36 cellular contexts compared by ENCODE assay signal in the genomic region with DNA sequence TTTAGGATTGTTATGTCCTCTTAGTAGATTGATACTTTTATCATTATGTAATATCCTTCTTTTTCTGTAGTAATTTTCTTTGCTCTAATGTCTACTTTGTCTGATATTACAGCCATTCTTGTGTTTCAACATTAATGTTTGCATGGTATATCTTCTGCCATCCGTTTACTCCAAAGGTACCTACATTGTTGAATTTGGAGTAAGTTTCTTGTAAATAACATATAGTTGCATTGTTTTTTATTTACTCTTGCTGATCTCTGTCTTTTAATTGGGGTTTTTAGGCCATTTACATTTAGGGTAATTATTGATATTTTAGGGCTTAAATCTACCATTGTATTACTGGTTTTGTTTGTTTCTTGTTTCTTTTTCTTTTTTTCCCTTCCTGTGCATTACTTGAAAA.
"Had no signal": no experiment of that assay in that cellular context is flagged by ENCODE, and none has a peak within 500 bp of the region (broad histone marks: within the 10 kb centered on the region; RNA-seq: fewer than 3 reads in every experiment).

No MANE protein-coding gene starts in this region.

- H3K36me3 Mint-ChIP-seq: activated CD8-positive, alpha-beta memory T cell treated with anti-CD3 and anti-CD28 coated beads, Interleukin-2, amount 10 ng/mL, durations not matched to agents 7 days and 5 days; activated naive CD4-positive, alpha-beta T cell treated with anti-CD3 and anti-CD28 coated beads, Interleukin-2, amount 10 ng/mL, durations not matched to agents 7 days and 5 days; activated naive CD4-positive, alpha-beta T cell treated with anti-CD3 and anti-CD28 coated beads, Interleukin-2, amount 50 U/mL, for 24 hours; brain had no signal

- DNase-seq: activated B cell treated with CpG ODN at 0.5 μM for 24 hours; activated CD4-positive, alpha-beta memory T cell treated with anti-CD3 and anti-CD28 coated beads for 36 hours; activated CD4-positive, alpha-beta T cell treated with anti-CD3 and anti-CD28 coated beads for 4 hours; activated CD4-positive, alpha-beta T cell treated with anti-CD3 and anti-CD28 coated beads, Interleukin-2, amount 10 ng/mL, durations not matched to agents 24 days and 14 days; activated CD4-positive, alpha-beta T cell treated with anti-CD3 and anti-CD28 coated beads, Interleukin-2, amount 50 U/mL, for 1 hour; activated CD4-positive, alpha-beta T cell treated with anti-CD3 and anti-CD28 coated beads, Interleukin-2, amount 50 U/mL, for 4 hours; activated CD4-positive, CD25-positive, alpha-beta regulatory T cell treated with anti-CD3 and anti-CD28 coated beads, Interleukin-2, amount 50 U/mL, for 72 hours; activated CD8-positive, alpha-beta memory T cell treated with anti-CD3 and anti-CD28 coated beads for 24 hours; activated CD8-positive, alpha-beta memory T cell treated with anti-CD3 and anti-CD28 coated beads, Interleukin-2, amount 10 ng/mL, durations not matched to agents 7 days and 5 days; activated CD8-positive, alpha-beta memory T cell treated with anti-CD3 and anti-CD28 coated beads, Interleukin-2, amount 50 U/mL, for 48 hours; activated CD8-positive, alpha-beta T cell treated with anti-CD3 and anti-CD28 coated beads, Interleukin-2, amount 10 ng/mL, durations not matched to agents 7 days and 5 days; activated effector memory CD4-positive, alpha-beta T cell treated with Interleukin-2 at 50 U/mL for 16 hours; activated gamma-delta T cell; activated naive CD4-positive, alpha-beta T cell treated with anti-CD3 and anti-CD28 coated beads, Interleukin-2, amount 10 ng/mL, durations not matched to agents 7 days and 5 days; activated naive CD4-positive, alpha-beta T cell treated with Interleukin-2 at 50 U/mL for 16 hours; activated naive CD8-positive, alpha-beta T cell treated with anti-CD3 and anti-CD28 coated beads, Interleukin-2, amount 10 ng/mL, durations not matched to agents 7 days and 5 days; activated naive CD8-positive, alpha-beta T cell treated with anti-CD3 and anti-CD28 coated beads, Interleukin-2, amount 50 U/mL, for 24 hours; activated T-cell treated with anti-CD3 and anti-CD28 coated beads, Interleukin-2, amount 50 U/mL, for 24 hours; activated T-cell treated with anti-CD3 and anti-CD28 coated beads, Interleukin-2, amount 50 U/mL, for 48 hours; amygdala; anterior cingulate cortex; caudate nucleus; cerebellar nuclear complex; colonic mucosa; T-helper 2 cell; T-helper 9 cell had no signal

- H3K4me1 Mint-ChIP-seq: activated B cell treated with CpG ODN at 0.5 μM for 24 hours; activated naive CD4-positive, alpha-beta T cell treated with anti-CD3 and anti-CD28 coated beads, Interleukin-2, amount 10 ng/mL, durations not matched to agents 7 days and 5 days; activated naive CD4-positive, alpha-beta T cell treated with anti-CD3 and anti-CD28 coated beads, Interleukin-2, amount 50 U/mL, for 24 hours; activated naive CD8-positive, alpha-beta T cell treated with anti-CD3 and anti-CD28 coated beads, Interleukin-2, amount 10 ng/mL, durations not matched to agents 7 days and 5 days; activated naive CD8-positive, alpha-beta T cell treated with anti-CD3 and anti-CD28 coated beads, Interleukin-2, amount 50 U/mL, for 24 hours; brain; central memory CD8-positive, alpha-beta T cell had no signal

- H3K36me3 ChIP-seq: ascending aorta, cardiac muscle cell, colonic mucosa had no signal

- H3K27ac Mint-ChIP-seq: activated B cell treated with CpG ODN at 0.5 μM for 24 hours; activated CD4-positive, alpha-beta memory T cell treated with anti-CD3 and anti-CD28 coated beads for 36 hours; activated CD4-positive, alpha-beta T cell treated with anti-CD3 and anti-CD28 coated beads, Interleukin-2, amount 10 ng/mL, durations not matched to agents 24 days and 14 days; activated CD8-positive, alpha-beta memory T cell treated with anti-CD3 and anti-CD28 coated beads, Interleukin-2, amount 10 ng/mL, durations not matched to agents 7 days and 5 days; activated CD8-positive, alpha-beta T cell treated with anti-CD3 and anti-CD28 coated beads, Interleukin-2, amount 10 ng/mL, durations not matched to agents 7 days and 5 days; activated naive CD4-positive, alpha-beta T cell treated with anti-CD3 and anti-CD28 coated beads, Interleukin-2, amount 10 ng/mL, durations not matched to agents 7 days and 5 days; activated naive CD4-positive, alpha-beta T cell treated with anti-CD3 and anti-CD28 coated beads, Interleukin-2, amount 50 U/mL, for 24 hours; activated naive CD8-positive, alpha-beta T cell; activated naive CD8-positive, alpha-beta T cell treated with anti-CD3 and anti-CD28 coated beads, Interleukin-2, amount 10 ng/mL, durations not matched to agents 7 days and 5 days; activated naive CD8-positive, alpha-beta T cell treated with anti-CD3 and anti-CD28 coated beads, Interleukin-2, amount 50 U/mL, for 24 hours; activated T-cell treated with anti-CD3 and anti-CD28 coated beads, Interleukin-2, amount 50 U/mL, for 24 hours; activated T-helper 2 cell treated with anti-CD3 and anti-CD28 coated beads, Interferon-gamma antibody, Interleukin-2, Interleukin-4, amounts not matched to agents 10 μg/mL and 5 μg/mL and 100 μg/mL, durations not matched to agents 14 hours and 24 hours and 36 hours; brain; T-helper 2 cell treated with Interferon-gamma antibody and Interleukin-4, amounts not matched to agents 5 μg/mL and 100 μg/mL, for 36 hours had no signal

- H3K4me1 ChIP-seq: ascending aorta, colonic mucosa had no signal

- H3K4me3 Mint-ChIP-seq: activated B cell treated with CpG ODN at 0.5 μM for 24 hours; activated CD4-positive, alpha-beta memory T cell treated with anti-CD3 and anti-CD28 coated beads for 36 hours; activated CD4-positive, alpha-beta T cell treated with anti-CD3 and anti-CD28 coated beads, Interleukin-2, amount 10 ng/mL, durations not matched to agents 24 days and 14 days; activated CD8-positive, alpha-beta memory T cell treated with anti-CD3 and anti-CD28 coated beads, Interleukin-2, amount 10 ng/mL, durations not matched to agents 7 days and 5 days; activated CD8-positive, alpha-beta T cell treated with anti-CD3 and anti-CD28 coated beads, Interleukin-2, amount 10 ng/mL, durations not matched to agents 7 days and 5 days; activated naive CD4-positive, alpha-beta T cell treated with anti-CD3 and anti-CD28 coated beads, Interleukin-2, amount 10 ng/mL, durations not matched to agents 7 days and 5 days; activated naive CD4-positive, alpha-beta T cell treated with anti-CD3 and anti-CD28 coated beads, Interleukin-2, amount 50 U/mL, for 24 hours; activated naive CD8-positive, alpha-beta T cell; activated naive CD8-positive, alpha-beta T cell treated with anti-CD3 and anti-CD28 coated beads, Interleukin-2, amount 10 ng/mL, durations not matched to agents 7 days and 5 days; activated naive CD8-positive, alpha-beta T cell treated with anti-CD3 and anti-CD28 coated beads, Interleukin-2, amount 50 U/mL, for 24 hours; activated T-cell treated with anti-CD3 and anti-CD28 coated beads, Interleukin-2, amount 50 U/mL, for 24 hours; brain; central memory CD8-positive, alpha-beta T cell; T-helper 2 cell treated with Interferon-gamma antibody and Interleukin-4, amounts not matched to agents 5 μg/mL and 100 μg/mL, for 36 hours had no signal

- H3K27me3 Mint-ChIP-seq: activated CD4-positive, alpha-beta memory T cell treated with anti-CD3 and anti-CD28 coated beads for 36 hours; activated CD4-positive, alpha-beta T cell treated with anti-CD3 and anti-CD28 coated beads, Interleukin-2, amount 10 ng/mL, durations not matched to agents 24 days and 14 days; activated naive CD4-positive, alpha-beta T cell treated with anti-CD3 and anti-CD28 coated beads, Interleukin-2, amount 10 ng/mL, durations not matched to agents 7 days and 5 days; activated T-cell treated with anti-CD3 and anti-CD28 coated beads, Interleukin-2, amount 50 U/mL, for 24 hours had no signal

- FAIRE-seq: bronchial epithelial cell had no signal

- H3K27me3 ChIP-seq: ascending aorta, cardiac muscle cell, colonic mucosa had no signal

- H3K27ac ChIP-seq: ascending aorta, cardiac muscle cell, colonic mucosa, VCaP had no signal

- H3K9me3 ChIP-seq: colonic mucosa had no signal

- H3K4me3 ChIP-seq: ascending aorta, cardiac muscle cell, colonic mucosa had no signal

- ATAC-seq: activated CD8-positive, alpha-beta memory T cell treated with anti-CD3 and anti-CD28 coated beads, Interleukin-2, amount 10 ng/mL, durations not matched to agents 7 days and 5 days; activated CD8-positive, alpha-beta T cell treated with anti-CD3 and anti-CD28 coated beads, Interleukin-2, amount 10 ng/mL, durations not matched to agents 7 days and 5 days; activated naive CD8-positive, alpha-beta T cell treated with anti-CD3 and anti-CD28 coated beads, Interleukin-2, amount 50 U/mL, for 24 hours had no signal

- H3K9me3 Mint-ChIP-seq: activated CD4-positive, alpha-beta T cell treated with anti-CD3 and anti-CD28 coated beads, Interleukin-2, amount 10 ng/mL, durations not matched to agents 24 days and 14 days; activated naive CD4-positive, alpha-beta T cell treated with anti-CD3 and anti-CD28 coated beads, Interleukin-2, amount 10 ng/mL, durations not matched to agents 7 days and 5 days; T-helper 2 cell treated with Interferon-gamma antibody and Interleukin-4, amounts not matched to agents 5 μg/mL and 100 μg/mL, for 36 hours had no signal
